1 cellular context compared by ENCODE assay signal in genomic region chr2:8000861-8001260, GRCh38.
TF ChIP-seq lines count a peak whose summit lies in the region.

No MANE protein-coding gene starts in this region.

TF ChIP-seq in GM23338, 12 proteins besides CTCF, POLR2A, EP300 and RAD21 (continued from another document):
- TF ChIP-seq REST (IDR thresholded peaks at IDR 0.05; ENCODE audit: unreplicated experiment) (no peak), POLR2AphosphoS5 (IDR thresholded peaks at IDR 0.05; ENCODE audit: low read depth) (no peak), NANOG (IDR thresholded peaks at IDR 0.05; ENCODE audit: borderline replicate concordance) (no peak), ZNF114 (CRISPR knock-in tag; IDR thresholded peaks at IDR 0.05) (no peak), EZH2 (IDR thresholded peaks at IDR 0.05; ENCODE audit: low read depth, unreplicated experiment) (no peak), JUNB (IDR thresholded peaks at IDR 0.05; ENCODE audit: unreplicated experiment) (no peak), CREB1 (CRISPR knock-in tag; IDR thresholded peaks at IDR 0.05; ENCODE audit: low read depth) (no peak), ZNF462 (CRISPR knock-in tag; IDR thresholded peaks at IDR 0.05) (no peak), ZNF331 (CRISPR knock-in tag; IDR thresholded peaks at IDR 0.05; ENCODE audit: low read depth) (no peak), EZH2phosphoT487 (IDR thresholded peaks at IDR 0.05; ENCODE audit: unreplicated experiment) (no peak), STAT1 (IDR thresholded peaks at IDR 0.05; ENCODE audit: unreplicated experiment) (no peak)
